10 cellular contexts compared by ENCODE assay signal in the genomic region with DNA sequence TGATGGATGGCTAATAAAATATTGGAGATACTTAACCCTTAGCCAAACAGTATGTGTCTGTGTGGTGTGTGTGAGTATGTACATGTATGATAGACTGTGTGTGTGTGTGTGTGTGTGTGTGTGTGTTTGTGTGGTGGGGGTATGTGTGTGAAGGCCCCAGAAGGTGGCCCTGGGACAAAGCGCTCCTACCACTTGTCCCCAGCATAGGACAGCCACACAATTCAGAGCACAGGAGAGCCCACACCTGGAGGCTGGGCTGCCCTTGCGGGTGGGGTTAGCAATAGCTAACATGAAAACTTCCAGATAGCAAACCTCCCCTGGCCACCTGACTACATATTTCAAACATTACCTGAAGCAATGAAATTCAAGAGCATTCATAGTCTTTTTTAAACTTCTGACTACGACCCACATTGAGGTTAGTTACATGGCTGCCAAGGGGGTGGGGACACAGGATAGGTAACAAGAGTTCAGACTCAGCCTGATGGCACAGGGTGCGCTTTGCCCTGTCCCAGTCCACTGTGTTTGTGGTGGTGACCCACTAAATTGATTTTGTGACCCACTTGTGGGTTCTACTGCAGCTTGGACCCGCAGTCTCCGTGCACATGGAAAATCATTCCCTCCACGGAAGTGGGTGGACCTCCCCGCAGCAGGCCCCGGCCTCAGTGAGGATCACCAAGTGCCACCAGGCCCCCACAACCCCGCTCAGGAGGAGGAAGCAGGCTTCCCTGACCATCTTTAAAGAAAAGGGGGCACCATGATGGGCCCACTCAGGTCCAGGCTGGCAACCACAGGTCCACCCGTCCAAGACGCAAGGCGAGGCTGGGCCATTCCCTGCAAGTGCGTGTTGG. TPM values are rescaled to one million over a fixed set of nuclear protein-coding genes. Genes with fewer than 3 reads are reported as not detected.
A peak's percentile ranks its signal among the peaks of the same experiment; 100 is the strongest.
DNase-seq lines count a peak whose midpoint lies in the region; TF ChIP-seq lines count a peak whose summit lies in the region.
"Had no signal": no experiment of that assay in that cellular context is flagged by ENCODE, and none has a peak within 500 bp of the region (broad histone marks: within the 10 kb centered on the region; RNA-seq: fewer than 3 reads in every experiment).

No MANE protein-coding gene starts in this region.

- CTCF ChIA-PET in activated naive CD4-positive, alpha-beta T cell treated with anti-CD3 and anti-CD28 coated beads for 36 hours (lab: Charles Lee): interaction anchor here (1.2 to 1.5 kb wide), 2 partner anchors 18 to 421 kb away, joined by 3 to 4 read pairs; no protein-coding TSS in a partner anchor

- peaks cover 33% of the 10 kb centered on the region for H3K36me3 Mint-ChIP-seq in activated naive CD4-positive, alpha-beta T cell treated with anti-CD3 and anti-CD28 coated beads for 36 hours (ENCODE audit: low read depth)

- DNase-seq in activated naive CD4-positive, alpha-beta T cell treated with anti-CD3 and anti-CD28 coated beads for 36 hours: no peak
- DNase-seq in activated naive CD4-positive, alpha-beta T cell (lab: John Stamatoyannopoulos, UW): no peak
- no peak for DNase-seq in suprapubic skin (ENCODE audit: low spot score in 2 of 2)
- no peak for DNase-seq in GM20000 (ENCODE audit: low spot score)
- no peak for DNase-seq in islet precursor cell
- no peak for DNase-seq in NCI-H510A (lab: John Stamatoyannopoulos, UW)
- DNase-seq: activated CD8-positive, alpha-beta memory T cell treated with anti-CD3 and anti-CD28 coated beads, Interleukin-2, amount 10 ng/mL, durations not matched to agents 7 days and 5 days; kidney glomerular epithelial cell had no signal

- H3K9ac ChIP-seq in duodenal mucosa (ENCODE audit: low read depth in 1 of 2, low read length in 2 of 2) (peak overlapping the region; percentile 18 to 32), muscle layer of colon (ENCODE audit: low read length) (no peak overlapping the region)

- H3K27me3 Mint-ChIP-seq in activated naive CD4-positive, alpha-beta T cell treated with anti-CD3 and anti-CD28 coated beads for 36 hours (ENCODE audit: low read depth): no peaks in the 10 kb centered on the region
- H3K27me3 Mint-ChIP-seq: activated CD8-positive, alpha-beta memory T cell treated with anti-CD3 and anti-CD28 coated beads, Interleukin-2, amount 10 ng/mL, durations not matched to agents 7 days and 5 days had no signal

- no peak for TF ChIP-seq CTCF in suprapubic skin (IDR thresholded peaks at IDR 0.05)
- no peak for TF ChIP-seq CTCF in GM20000 (IDR thresholded peaks at IDR 0.05; ENCODE audit: extremely low read depth, missing control alignments)

- no peaks in the 10 kb centered on the region for H3K27me3 ChIP-seq in duodenal mucosa (ENCODE audit: control insufficient read depth in 1 of 2, insufficient read depth in 2 of 2, low read length in 2 of 2)
- H3K27me3 ChIP-seq in muscle layer of colon (ENCODE audit: control insufficient read depth in 1 of 2, insufficient read depth in 2 of 2, low read length in 2 of 2): no peaks in the 10 kb centered on the region
- H3K27me3 ChIP-seq in suprapubic skin: peaks cover 22% of the 10 kb centered on the region

- no peaks in the 10 kb centered on the region for H3K9me3 Mint-ChIP-seq in activated naive CD4-positive, alpha-beta T cell treated with anti-CD3 and anti-CD28 coated beads for 36 hours

- 71% methylated on average over 14 of the region's 14 CpGs for WGBS in suprapubic skin

- TF ChIP-seq POLR2A in suprapubic skin (IDR thresholded peaks at IDR 0.05): no peak

- H3K4me3 Mint-ChIP-seq in activated naive CD4-positive, alpha-beta T cell treated with anti-CD3 and anti-CD28 coated beads for 36 hours: peak overlapping the region; percentile 34
- H3K4me3 Mint-ChIP-seq: activated CD8-positive, alpha-beta memory T cell treated with anti-CD3 and anti-CD28 coated beads, Interleukin-2, amount 10 ng/mL, durations not matched to agents 7 days and 5 days had no signal

- H3K9me3 ChIP-seq in duodenal mucosa (ENCODE audit: control insufficient read depth in 1 of 2, low read length in 2 of 2) (no peaks in the 10 kb centered on the region), muscle layer of colon (ENCODE audit: low read length) (no peaks in the 10 kb centered on the region), suprapubic skin (no peaks in the 10 kb centered on the region)

- H3K4me3 ChIP-seq in duodenal mucosa (ENCODE audit: low read depth in 1 of 2, low read length in 2 of 2) (peak overlapping the region; percentile 47 to 71), muscle layer of colon (ENCODE audit: low read depth in 1 of 2, low read length in 2 of 2) (peak overlapping the region; percentile 27 to 64), suprapubic skin (peak overlapping the region; percentile 67)

- no peak for TF ChIP-seq EP300 in suprapubic skin (IDR thresholded peaks at IDR 0.05)

- H3K36me3 ChIP-seq in duodenal mucosa (ENCODE audit: control insufficient read depth in 1 of 2, insufficient read depth in 2 of 2, low read length in 2 of 2): no peaks in the 10 kb centered on the region
- H3K36me3 ChIP-seq in muscle layer of colon (ENCODE audit: insufficient read depth, low read length): no peaks in the 10 kb centered on the region
- no peaks in the 10 kb centered on the region for H3K36me3 ChIP-seq in suprapubic skin

- H3K4me1 Mint-ChIP-seq in activated naive CD4-positive, alpha-beta T cell treated with anti-CD3 and anti-CD28 coated beads for 36 hours (ENCODE audit: low read depth): peaks cover 11% of the 10 kb centered on the region

- H3K27ac Mint-ChIP-seq in activated naive CD4-positive, alpha-beta T cell treated with anti-CD3 and anti-CD28 coated beads for 36 hours: peak overlapping the region; percentile 41
- H3K27ac Mint-ChIP-seq: activated CD8-positive, alpha-beta memory T cell treated with anti-CD3 and anti-CD28 coated beads, Interleukin-2, amount 10 ng/mL, durations not matched to agents 7 days and 5 days had no signal

- no peak overlapping the region for H3K27ac ChIP-seq in duodenal mucosa (ENCODE audit: low read depth, low read length)
- no peak overlapping the region for H3K27ac ChIP-seq in muscle layer of colon (ENCODE audit: low read depth, low read length)
- no peak overlapping the region for H3K27ac ChIP-seq in suprapubic skin

- H3K4me1 ChIP-seq in duodenal mucosa (ENCODE audit: control insufficient read depth in 1 of 2, insufficient read depth in 2 of 2, low read length in 2 of 2) (peaks cover 37 to 40% of the 10 kb centered on the region in 2 donors), muscle layer of colon (ENCODE audit: insufficient read depth, low read length) (peaks cover 27% of the 10 kb centered on the region), suprapubic skin (peaks cover 36% of the 10 kb centered on the region)

- intact Hi-C loops in activated naive CD4-positive, alpha-beta T cell treated with anti-CD3 and anti-CD28 coated beads for 36 hours (cut with micrococcal nuclease): no loop called here

RNA-seq across cellular contexts. Expression of a gene that starts 34.8 kb away (rescaled TPM):
- total RNA-seq in activated naive CD4-positive, alpha-beta T cell treated with anti-CD3 and anti-CD28 coated beads for 36 hours: 10 to 100 TPM; 75.8 to 82.7 TPM
- 1 to 10 TPM in 1 of 4 donors, under 1 TPM in 3; 0.23 to 4.7 (median 0.46) TPM for total RNA-seq in suprapubic skin

RNA-seq across cellular contexts. Expression of a gene that starts 50.0 kb away (rescaled TPM):
- total RNA-seq in activated naive CD4-positive, alpha-beta T cell treated with anti-CD3 and anti-CD28 coated beads for 36 hours: 1 to 10 TPM; 5.5 to 5.9 TPM
- total RNA-seq in suprapubic skin: 1 to 10 TPM; 1.0 to 6.0 (median 3.4) TPM

Comparison
In these comparisons a context has a peak if more than half of its experiments do, and no peak if none do; other contexts are left out.
1. RNA of a gene that starts 34.8 kb away (total RNA-seq): 75.8 to 82.7 TPM in activated naive CD4-positive, alpha-beta T cell treated with anti-CD3 and anti-CD28 coated beads for 36 hours; 0.23 to 4.7 TPM in suprapubic skin; every median in the first group is over 10 times any median in the second.
2. Peak in every context shown above with its lines, with median percentiles within 50 percentile points of each other: H3K4me3 ChIP-seq.